ENCODE assay signal across 10 cellular contexts in genomic region chr10:3836222-3836820, GRCh38. TPM values are rescaled to one million over a fixed set of nuclear protein-coding genes. Genes with fewer than 3 reads are reported as not detected.
DNase-seq lines count a peak whose midpoint lies in the region; ATAC-seq and TF ChIP-seq lines count a peak whose summit lies in the region.
"Had no signal": no experiment of that assay in that cellular context is flagged by ENCODE, and none has a peak within 500 bp of the region (broad histone marks: within the 10 kb centered on the region; RNA-seq: fewer than 3 reads in every experiment).

No MANE protein-coding gene starts in this region.

- no peak overlapping the region for H3K9ac ChIP-seq in HCT116 (ENCODE audit: low read length)
- H3K9ac ChIP-seq in smooth muscle cell (ENCODE audit: low read depth): no peak overlapping the region
- no peak overlapping the region for H3K9ac ChIP-seq in GM23248
- H3K9ac ChIP-seq: parathyroid adenoma had no signal

- H3K27ac Mint-ChIP-seq in progenitor cell of endocrine pancreas: no peak overlapping the region

- TF ChIP-seq CTCF in HCT116 (IDR thresholded peaks at IDR 0.05 in 2 of 3, conservative IDR thresholded peaks at IDR 0.05 in 1 of 3; ENCODE audit: borderline replicate concordance in 1 of 3, insufficient read depth in 1 of 3, low read depth in 2 of 3, low read length in 2 of 3) (no peak), Panc1 (IDR thresholded peaks at IDR 0.05) (no peak), smooth muscle cell (IDR thresholded peaks at IDR 0.05; ENCODE audit: borderline replicate concordance, insufficient read depth, poor library complexity, severe bottlenecking) (no peak), progenitor cell of endocrine pancreas (IDR thresholded peaks at IDR 0.05; ENCODE audit: unreplicated experiment) (no peak)

- peak; percentile 86 for ATAC-seq in activated CD4-positive, CD25-positive, alpha-beta regulatory T cell treated with anti-CD3 and anti-CD28 coated beads, Interleukin-2, amount 50 U/mL, for 24 hours
- ATAC-seq in HCT116: no peak
- ATAC-seq in Panc1: no peak

- H3K79me2 ChIP-seq in HCT116 (ENCODE audit: insufficient read depth, low read length): no peaks in the 10 kb centered on the region
- H3K79me2 ChIP-seq in smooth muscle cell (ENCODE audit: low read depth): no peaks in the 10 kb centered on the region
- H3K79me2 ChIP-seq in GM23248 (ENCODE audit: insufficient read depth): no peaks in the 10 kb centered on the region
- H3K79me2 ChIP-seq: parathyroid adenoma had no signal

- H3K27ac ChIP-seq in HCT116 (ENCODE audit: low read depth, low read length) (no peak overlapping the region), Panc1 (ENCODE audit: low read length) (peak overlapping the region; percentile 99), smooth muscle cell (ENCODE audit: low read depth) (peak overlapping the region; percentile 47), GM23248 (no peak overlapping the region)
- H3K27ac ChIP-seq: parathyroid adenoma had no signal

- H3F3A ChIP-seq in smooth muscle cell (ENCODE audit: low read depth): peaks cover 6% of the 10 kb centered on the region
- peaks cover 11% of the 10 kb centered on the region; the same call in 1 of the 2 replicates for H3F3A ChIP-seq in GM23248 (ENCODE audit: insufficient read depth)

- no peak overlapping the region for H3K4me3 ChIP-seq in HCT116 (replicated peaks in 1 of 2; ENCODE audit: low read depth in 1 of 2, low read length in 2 of 2)
- no peak overlapping the region for H3K4me3 ChIP-seq in Panc1 (ENCODE audit: low read depth in 2 of 2, low read length in 2 of 2)
- no peak overlapping the region for H3K4me3 ChIP-seq in smooth muscle cell
- H3K4me3 ChIP-seq in GM23248: no peak overlapping the region

- H3K27me3 Mint-ChIP-seq in progenitor cell of endocrine pancreas: peaks cover 6% of the 10 kb centered on the region

- H3K4me2 ChIP-seq in HCT116 (ENCODE audit: low read length) (no peak overlapping the region), smooth muscle cell (peak overlapping the region; percentile 74), GM23248 (ENCODE audit: unreplicated experiment) (no peak overlapping the region)

- in situ Hi-C loops in Panc1 (cut with HindIII; ENCODE audit: low pct_unique_long_range_greater_than_20kb, low sequenced_read_pairs) (no loop called here), GM23248 (cut with MboI) (no loop called here)

- no peak for TF ChIP-seq RAD21 in HCT116 (IDR thresholded peaks at IDR 0.05; ENCODE audit: low read depth)

- H3K36me3 ChIP-seq in HCT116 (ENCODE audit: control insufficient read depth in 1 of 2, insufficient read depth in 2 of 2, low read length in 2 of 2) (no peaks in the 10 kb centered on the region), Panc1 (ENCODE audit: control insufficient read depth, insufficient read depth, low read length) (no peaks in the 10 kb centered on the region), smooth muscle cell (ENCODE audit: low read depth) (no peaks in the 10 kb centered on the region), GM23248 (ENCODE audit: low read depth) (no peaks in the 10 kb centered on the region)

- WGBS in smooth muscle cell (ENCODE audit: low lambda C conversion rate): 85% methylated on average over 2 of the region's 2 CpGs
- WGBS in GM23248 (ENCODE audit: low coverage in 1 of 2, low lambda C conversion rate in 2 of 2, missing lambda C conversion rate in 2 of 2), 2 experiments: 43 to 48% methylated on average over 2 of the region's 2 CpGs

- H4K20me1 ChIP-seq in HCT116 (ENCODE audit: insufficient read depth) (no peaks in the 10 kb centered on the region), smooth muscle cell (ENCODE audit: low read depth) (no peaks in the 10 kb centered on the region), GM23248 (ENCODE audit: insufficient read depth) (no peaks in the 10 kb centered on the region)

- H2AFZ ChIP-seq in HCT116 (ENCODE audit: low read depth, low read length, poor library complexity, severe bottlenecking) (peak overlapping the region; percentile 54), smooth muscle cell (ENCODE audit: low read depth) (peak overlapping the region; percentile 99), GM23248 (no peak overlapping the region)
- H2AFZ ChIP-seq: parathyroid adenoma had no signal

- H3K4me3 Mint-ChIP-seq in progenitor cell of endocrine pancreas (ENCODE audit: low read depth): no peak overlapping the region

- intact Hi-C loops in HCT116 (cut with micrococcal nuclease): no loop called here
- intact Hi-C loops in Panc1 (cut with micrococcal nuclease; ENCODE audit: unreplicated experiment): no loop called here

- RAD21 ChIA-PET in HCT116 (lab: Charles Lee; ENCODE audit: low non-redundant PET in 1 of 2, low total read pairs in 2 of 2, uncharacterized antibody in 2 of 2, unreplicated experiment in 2 of 2): no interaction called here

- H3K27me3 ChIP-seq in HCT116 (ENCODE audit: insufficient read depth, low read length): no peaks in the 10 kb centered on the region
- no peaks in the 10 kb centered on the region for H3K27me3 ChIP-seq in Panc1 (ENCODE audit: control insufficient read depth, insufficient read depth, low read length)
- H3K27me3 ChIP-seq in smooth muscle cell (ENCODE audit: low read depth): no peaks in the 10 kb centered on the region
- H3K27me3 ChIP-seq in GM23248 (replicated peaks; ENCODE audit: insufficient read depth): no peaks in the 10 kb centered on the region

- no peaks in the 10 kb centered on the region for H3K9me3 Mint-ChIP-seq in progenitor cell of endocrine pancreas (ENCODE audit: low read depth)

- POLR2A ChIA-PET in HCT116 (lab: Charles Lee): no interaction called here
- POLR2A ChIA-PET in Panc1 (lab: Charles Lee): interaction anchor here (0.9 to 1.8 kb wide), 2 partner anchors 16 to 51 kb away, joined by 3 to 15 read pairs; partner anchors contain the start of gene KLF6

- DNase-seq in activated CD4-positive, CD25-positive, alpha-beta regulatory T cell treated with anti-CD3 and anti-CD28 coated beads, Interleukin-2, amount 50 U/mL, for 72 hours: no peak
- DNase-seq in HCT116 (ENCODE audit: low read depth, low spot score) (no peak), Panc1 (ENCODE audit: low read depth, low spot score) (no peak), smooth muscle cell (lab: John Stamatoyannopoulos, UW; ENCODE audit: unreplicated experiment) (no peak), cortex of kidney (lab: John Stamatoyannopoulos, UW) (no peak), progenitor cell of endocrine pancreas (ENCODE audit: low spot score, unreplicated experiment) (no peak), GM23248 (no peak)
- DNase-seq: 8988T had no signal

- CTCF ChIA-PET in HCT116 (lab: Charles Lee): no interaction called here
- CTCF ChIA-PET in Panc1 (lab: Charles Lee): no interaction called here

- no peaks in the 10 kb centered on the region for H3K36me3 Mint-ChIP-seq in progenitor cell of endocrine pancreas (ENCODE audit: insufficient read depth)

- H3K9me2 ChIP-seq in HCT116 (ENCODE audit: insufficient read depth) (no peaks in the 10 kb centered on the region; the same call in 1 of the 2 replicates), GM23248 (ENCODE audit: insufficient read depth) (no peaks in the 10 kb centered on the region)

- no TSS peak for BruUV-seq in HCT116 (replicated peaks; lab: Mats Ljungman, UMichigan)
- no TSS peak for BruUV-seq in Panc1 (replicated peaks; lab: Mats Ljungman, UMichigan)

- H3K9me3 ChIP-seq in HCT116 (ENCODE audit: control insufficient read depth in 1 of 2, insufficient read depth in 1 of 2, low read depth in 1 of 2, low read length in 2 of 2): no peaks in the 10 kb centered on the region
- no peaks in the 10 kb centered on the region for H3K9me3 ChIP-seq in Panc1 (ENCODE audit: control insufficient read depth, insufficient read depth, low read depth, low read length)
- H3K9me3 ChIP-seq in smooth muscle cell (replicated peaks; ENCODE audit: low read depth): no peaks in the 10 kb centered on the region
- no peaks in the 10 kb centered on the region for H3K9me3 ChIP-seq in GM23248 (ENCODE audit: low read depth)

- TF ChIP-seq POLR2A in HCT116 (IDR thresholded peaks at IDR 0.05; ENCODE audit: borderline replicate concordance, extremely low read depth, insufficient read depth, insufficient read length): no peak

- H3K4me1 ChIP-seq in HCT116 (ENCODE audit: control insufficient read depth in 1 of 2, insufficient read depth in 2 of 2, low read length in 2 of 2) (peaks cover 0 to 12% of the 10 kb centered on the region in 2 experiments; a peak in 2 of 4 replicates), Panc1 (ENCODE audit: control insufficient read depth, insufficient read depth, low read length) (peaks cover 45% of the 10 kb centered on the region), smooth muscle cell (ENCODE audit: low read depth) (peaks cover 10% of the 10 kb centered on the region), GM23248 (ENCODE audit: insufficient read depth) (peaks cover 18% of the 10 kb centered on the region)
- H3K4me1 ChIP-seq: parathyroid adenoma had no signal

- H3K4me1 Mint-ChIP-seq in progenitor cell of endocrine pancreas (ENCODE audit: low read depth): peaks cover 18% of the 10 kb centered on the region

TF ChIP-seq in HCT116, 20 proteins besides CTCF, POLR2A, EP300 and RAD21 (continues in another document):
- no peak for TF ChIP-seq EGR1 (IDR thresholded peaks at IDR 0.05; ENCODE audit: low read depth)
- no peak for TF ChIP-seq MAX (IDR thresholded peaks at IDR 0.05)
- no peak for TF ChIP-seq SIN3A (IDR thresholded peaks at IDR 0.05; ENCODE audit: low read depth)
- no peak for TF ChIP-seq SP1 (IDR thresholded peaks at IDR 0.05; ENCODE audit: low read depth)
- TF ChIP-seq FOSL1 (IDR thresholded peaks at IDR 0.05; ENCODE audit: low read depth): no peak
- no peak for TF ChIP-seq SRF (IDR thresholded peaks at IDR 0.05; ENCODE audit: low read depth)
- no peak for TF ChIP-seq CBX3 (IDR thresholded peaks at IDR 0.05; ENCODE audit: low read depth)
- no peak for TF ChIP-seq JUND (IDR thresholded peaks at IDR 0.05)
- no peak for TF ChIP-seq CEBPB (IDR thresholded peaks at IDR 0.05; ENCODE audit: low read depth)
- TF ChIP-seq TCF7L2 (IDR thresholded peaks at IDR 0.05; ENCODE audit: borderline replicate concordance, extremely low read depth, insufficient read depth, insufficient read length): no peak

RNA-seq across cellular contexts. Expression of gene KLF6, which starts 51.3 kb away (rescaled TPM):
- total RNA-seq in HCT116 (2021; ENCODE audit: unreplicated experiment): 82.2 TPM
- polyA plus RNA-seq in HCT116 (2012): 119 and 155 TPM in 2 replicates
- 177 TPM for total RNA-seq in Panc1 (2021; ENCODE audit: unreplicated experiment)
- 108 TPM for polyA plus RNA-seq in Panc1 (2012; ENCODE audit: insufficient read length)
- 171 and 198 TPM in 2 replicates for total RNA-seq in smooth muscle cell
- polyA plus RNA-seq in smooth muscle cell: 519 and 728 TPM in 2 replicates
- total RNA-seq in progenitor cell of endocrine pancreas: 95.5 and 109 TPM in 2 replicates
- 49.8 and 58.9 TPM in 2 replicates for total RNA-seq in GM23248 (2014; rRNA removed; shearing (Covaris generic))
- polyA plus RNA-seq in GM23248 (2016; fragmentation: Nextera tagmentation; extraction: Ambion mirVana): 264 and 279 TPM in 2 replicates

Comparison
In these comparisons a context has a peak if more than half of its experiments do, and no peak if none do; other contexts are left out.
1. ATAC-seq: peak in activated CD4-positive, CD25-positive, alpha-beta regulatory T cell treated with anti-CD3 and anti-CD28 coated beads, Interleukin-2, amount 50 U/mL, for 24 hours (2 of 2); none in HCT116 (single experiment) and Panc1 (single experiment).
2. H3K27ac ChIP-seq: peak in Panc1 (single experiment) and smooth muscle cell (single experiment); none in HCT116 (single experiment) and GM23248 (single experiment).